In the genomic region with DNA sequence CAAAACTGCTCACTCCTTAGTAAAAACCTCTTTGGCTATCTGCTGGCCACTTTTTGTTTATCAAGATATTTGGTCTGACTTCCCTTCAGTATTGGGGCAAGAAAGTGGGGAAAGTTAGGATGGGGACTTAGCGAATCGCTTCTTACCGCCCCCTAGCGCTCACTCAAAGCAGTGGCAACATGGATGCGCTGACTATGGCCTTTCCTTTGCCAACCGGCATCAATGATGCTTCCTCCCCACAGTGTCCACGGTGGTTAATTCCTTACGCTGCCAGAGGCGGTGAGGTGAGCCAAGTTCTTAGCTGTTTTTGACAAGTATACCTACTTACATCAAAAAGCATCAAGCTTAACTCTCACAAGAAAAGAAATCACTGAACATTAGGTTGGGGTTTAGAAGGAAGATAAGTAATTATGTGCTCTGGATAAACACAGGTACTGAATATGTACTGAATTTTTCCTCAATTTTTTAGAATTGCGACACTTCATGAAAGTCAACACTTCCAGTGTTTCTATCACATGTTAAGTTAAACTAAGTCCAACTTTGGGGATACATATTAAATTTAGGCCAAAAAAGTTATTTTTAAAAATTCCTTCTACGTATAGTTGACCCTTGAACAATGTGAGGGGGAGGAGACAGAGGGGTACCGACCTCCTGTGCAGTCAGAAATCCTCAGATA, we compare ENCODE assay signal across 10 cellular contexts.
DNase-seq lines count a peak whose midpoint lies in the region; ATAC-seq and TF ChIP-seq lines count a peak whose summit lies in the region.
"Had no signal": no experiment of that assay in that cellular context is flagged by ENCODE, and none has a peak within 500 bp of the region (broad histone marks: within the 10 kb centered on the region; RNA-seq: fewer than 3 reads in every experiment).

No MANE protein-coding gene starts in this region.

- DNase-seq in stimulated activated CD4-positive, alpha-beta T cell treated with anti-CD3 and anti-CD28 coated beads, Interleukin-1b, Interleukin-23, amount 100 ng/mL, for 48 hours = peak; percentile 10
- no peak for DNase-seq in stimulated activated CD4-positive, alpha-beta T cell treated with anti-CD3 and anti-CD28 coated beads, Interleukin-12 subunit alpha, Interleukin-12 subunit beta, amount 100 ng/mL, for 4 hours
- peak; percentile 17 for DNase-seq in RPMI7951 (ENCODE audit: low read depth)
- peak; percentile 12 for DNase-seq in germinal center (ENCODE audit: low spot score)
- DNase-seq in DMS79 treated with DMSO at 0.1 percent for 48 hours (lab: John Stamatoyannopoulos, UW) = no peak
- DNase-seq in psoas muscle = no peak
- DNase-seq in activated T-helper 1 cell treated with anti-CD3 and anti-CD28 coated beads, Interleukin-12 subunit alpha, Interleukin-12 subunit beta, Interleukin-2, Interleukin-4 antibody, amounts not matched to agents 30 ng/mL and 10 ng/mL and 1 ng/mL, durations not matched to agents 14 hours and 24 hours and 36 hours (ENCODE audit: low spot score) = no peak
- DNase-seq: effector memory CD8-positive, alpha-beta T cell; NCI-H2029 had no signal

- no peaks in the 10 kb centered on the region for H3K27me3 ChIP-seq in psoas muscle (ENCODE audit: insufficient read depth in 3 of 3, low read length in 2 of 3)

- H3K9me3 ChIP-seq in psoas muscle = no peaks in the 10 kb centered on the region

- WGBS in psoas muscle, 3 donors = 62 to 65% (median 63%) methylated on average over 12 of the region's 12 CpGs

- no peak for ATAC-seq in HG03159 (IDR thresholded peaks at IDR 0.05; ENCODE audit: unreplicated experiment)
- no peak for ATAC-seq in psoas muscle
- ATAC-seq: effector memory CD8-positive, alpha-beta T cell had no signal

- no peaks in the 10 kb centered on the region for H3K27me3 Mint-ChIP-seq in activated T-helper 1 cell treated with anti-CD3 and anti-CD28 coated beads, Interleukin-12 subunit alpha, Interleukin-12 subunit beta, Interleukin-2, Interleukin-4 antibody, amounts not matched to agents 30 ng/mL and 10 ng/mL and 1 ng/mL, durations not matched to agents 14 hours and 24 hours and 36 hours (ENCODE audit: insufficient read depth)
- H3K27me3 Mint-ChIP-seq: effector memory CD8-positive, alpha-beta T cell had no signal

- H3K36me3 ChIP-seq in psoas muscle (ENCODE audit: insufficient read depth in 1 of 2, low read depth in 1 of 2) = no peaks in the 10 kb centered on the region

- intact Hi-C loops in psoas muscle (cut with DNase I) = no loop called here
- intact Hi-C loops in activated T-helper 1 cell treated with anti-CD3 and anti-CD28 coated beads, Interleukin-12 subunit alpha, Interleukin-12 subunit beta, Interleukin-2, Interleukin-4 antibody, amounts not matched to agents 30 ng/mL and 10 ng/mL and 1 ng/mL, durations not matched to agents 14 hours and 24 hours and 36 hours (cut with micrococcal nuclease) = no loop called here

- H3K4me3 ChIP-seq in psoas muscle = no peak overlapping the region

- H3K27ac Mint-ChIP-seq in activated T-helper 1 cell treated with anti-CD3 and anti-CD28 coated beads, Interleukin-12 subunit alpha, Interleukin-12 subunit beta, Interleukin-2, Interleukin-4 antibody, amounts not matched to agents 30 ng/mL and 10 ng/mL and 1 ng/mL, durations not matched to agents 14 hours and 24 hours and 36 hours = no peak overlapping the region
- H3K27ac Mint-ChIP-seq: effector memory CD8-positive, alpha-beta T cell had no signal

- peaks cover 48% of the 10 kb centered on the region for H3K4me1 Mint-ChIP-seq in activated T-helper 1 cell treated with anti-CD3 and anti-CD28 coated beads, Interleukin-12 subunit alpha, Interleukin-12 subunit beta, Interleukin-2, Interleukin-4 antibody, amounts not matched to agents 30 ng/mL and 10 ng/mL and 1 ng/mL, durations not matched to agents 14 hours and 24 hours and 36 hours (ENCODE audit: low read depth)

- no peaks in the 10 kb centered on the region for H3K9me3 Mint-ChIP-seq in activated T-helper 1 cell treated with anti-CD3 and anti-CD28 coated beads, Interleukin-12 subunit alpha, Interleukin-12 subunit beta, Interleukin-2, Interleukin-4 antibody, amounts not matched to agents 30 ng/mL and 10 ng/mL and 1 ng/mL, durations not matched to agents 14 hours and 24 hours and 36 hours
- H3K9me3 Mint-ChIP-seq: effector memory CD8-positive, alpha-beta T cell had no signal

- no peak overlapping the region for H3K4me3 Mint-ChIP-seq in activated T-helper 1 cell treated with anti-CD3 and anti-CD28 coated beads, Interleukin-12 subunit alpha, Interleukin-12 subunit beta, Interleukin-2, Interleukin-4 antibody, amounts not matched to agents 30 ng/mL and 10 ng/mL and 1 ng/mL, durations not matched to agents 14 hours and 24 hours and 36 hours
- H3K4me3 Mint-ChIP-seq: effector memory CD8-positive, alpha-beta T cell had no signal

- no peaks in the 10 kb centered on the region for H3K36me3 Mint-ChIP-seq in activated T-helper 1 cell treated with anti-CD3 and anti-CD28 coated beads, Interleukin-12 subunit alpha, Interleukin-12 subunit beta, Interleukin-2, Interleukin-4 antibody, amounts not matched to agents 30 ng/mL and 10 ng/mL and 1 ng/mL, durations not matched to agents 14 hours and 24 hours and 36 hours (ENCODE audit: low read depth)

- H3K4me1 ChIP-seq in psoas muscle = peaks cover 5% of the 10 kb centered on the region

- TF ChIP-seq CTCF in psoas muscle (IDR thresholded peaks at IDR 0.05) = no peak

- H3K27ac ChIP-seq in psoas muscle = no peak overlapping the region

Comparison
In these comparisons a context has a peak if more than half of its experiments do, and no peak if none do; other contexts are left out.
1. DNase-seq: peak in stimulated activated CD4-positive, alpha-beta T cell treated with anti-CD3 and anti-CD28 coated beads, Interleukin-1b, Interleukin-23, amount 100 ng/mL, for 48 hours (single experiment), RPMI7951 (single experiment) and germinal center (single experiment); none in stimulated activated CD4-positive, alpha-beta T cell treated with anti-CD3 and anti-CD28 coated beads, Interleukin-12 subunit alpha, Interleukin-12 subunit beta, amount 100 ng/mL, for 4 hours (single experiment), DMS79 treated with DMSO at 0.1 percent for 48 hours (single experiment), psoas muscle (0 of 2) and activated T-helper 1 cell treated with anti-CD3 and anti-CD28 coated beads, Interleukin-12 subunit alpha, Interleukin-12 subunit beta, Interleukin-2, Interleukin-4 antibody, amounts not matched to agents 30 ng/mL and 10 ng/mL and 1 ng/mL, durations not matched to agents 14 hours and 24 hours and 36 hours (single experiment).